26 cellular contexts compared by ENCODE assay signal in the genomic region with DNA sequence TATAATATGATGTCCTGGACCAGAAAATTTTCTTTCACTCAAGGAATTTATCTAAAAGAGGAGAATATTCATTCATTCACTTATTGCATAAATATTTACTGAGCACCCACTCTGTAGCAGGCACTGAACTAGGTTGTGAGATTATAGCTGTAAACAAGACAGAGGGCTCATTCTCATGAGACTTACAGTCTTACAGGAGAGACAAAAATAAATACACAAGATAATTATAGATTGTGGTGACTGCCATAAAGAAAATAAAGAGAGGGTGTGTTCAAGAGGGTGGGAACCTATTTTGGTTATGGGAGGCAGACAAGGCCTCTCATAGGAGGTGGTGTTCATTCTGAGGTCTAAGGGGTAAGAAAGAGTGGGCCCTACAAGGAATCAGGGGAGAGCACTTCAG.
DNase-seq lines count a peak whose midpoint lies in the region; ATAC-seq and TF ChIP-seq lines count a peak whose summit lies in the region.
"Had no signal": no experiment of that assay in that cellular context is flagged by ENCODE, and none has a peak within 500 bp of the region (broad histone marks: within the 10 kb centered on the region; RNA-seq: fewer than 3 reads in every experiment).

No MANE protein-coding gene starts in this region.

- H3K36me3 ChIP-seq in psoas muscle (ENCODE audit: insufficient read depth in 1 of 2, low read depth in 1 of 2) = no peaks in the 10 kb centered on the region
- H3K36me3 ChIP-seq: cardiac muscle cell, heart right ventricle, Peyer's patch had no signal

- peaks cover 30% of the 10 kb centered on the region for H3K4me1 ChIP-seq in psoas muscle
- H3K4me1 ChIP-seq: Peyer's patch had no signal

- H3K27me3 Mint-ChIP-seq in activated T-cell treated with anti-CD3 and anti-CD28 coated beads, Interleukin-2, amount 50 U/mL, for 24 hours = no peaks in the 10 kb centered on the region
- H3K27me3 Mint-ChIP-seq: naive thymus-derived CD8-positive, alpha-beta T cell had no signal

- H3K27me3 ChIP-seq in psoas muscle (ENCODE audit: insufficient read depth in 3 of 3, low read length in 2 of 3) = no peaks in the 10 kb centered on the region
- H3K27me3 ChIP-seq: cardiac muscle cell, heart right ventricle, Peyer's patch, tibial nerve had no signal

- peaks cover 71% of the 10 kb centered on the region for H3K4me1 Mint-ChIP-seq in activated T-cell treated with anti-CD3 and anti-CD28 coated beads, Interleukin-2, amount 50 U/mL, for 24 hours (ENCODE audit: low read depth)

- H3K4me3 ChIP-seq in psoas muscle = no peak overlapping the region
- H3K4me3 ChIP-seq: cardiac muscle cell, heart right ventricle, Peyer's patch, SK-N-MC, tibial nerve had no signal

- ATAC-seq in HG03442 (IDR thresholded peaks at IDR 0.05; ENCODE audit: unreplicated experiment) (peak; percentile 46), psoas muscle (peak in 3 of 4 donors; percentile 66 to 80 (median 69)), GM21737 (IDR thresholded peaks at IDR 0.05; ENCODE audit: unreplicated experiment) (no peak)
- ATAC-seq: heart right ventricle; left cardiac atrium; naive thymus-derived CD8-positive, alpha-beta T cell; WTC11 had no signal

- peak overlapping the region; percentile 31 for H3K27ac Mint-ChIP-seq in activated T-cell treated with anti-CD3 and anti-CD28 coated beads, Interleukin-2, amount 50 U/mL, for 24 hours
- H3K27ac Mint-ChIP-seq: memory B cell, WTC11 had no signal

- no peak for DNase-seq in activated T-cell treated with anti-CD3 and anti-CD28 coated beads, Interleukin-2, amount 50 U/mL, for 24 hours
- DNase-seq in activated T-cell treated with anti-CD3 and anti-CD28 coated beads for 4 hours (no peak), SK-MEL-5 (ENCODE audit: low read depth, low spot score) (peak; percentile 11), psoas muscle (no peak), head of caudate nucleus (no peak), midbrain (lab: John Stamatoyannopoulos, UW) (no peak)
- DNase-seq: activated CD4-positive, alpha-beta T cell treated with anti-CD3 and anti-CD28 coated beads, Interleukin-2, amount 50 U/mL, for 48 hours; activated CD8-positive, alpha-beta memory T cell treated with anti-CD3 and anti-CD28 coated beads, Interleukin-2, amount 50 U/mL, for 48 hours; activated naive CD4-positive, alpha-beta T cell; H7; heart right ventricle; left cardiac atrium; naive thymus-derived CD8-positive, alpha-beta T cell; NCI-H187 treated with DMSO at 0.1 percent for 48 hours; NCI-H446; Peyer's patch; stimulated activated CD4-positive, alpha-beta T cell treated with anti-CD3 and anti-CD28 coated beads, Interleukin-4, amount 100 ng/mL, for 24 hours; stimulated activated naive CD8-positive, alpha-beta T cell treated with anti-CD3 and anti-CD28 coated beads, Interleukin-15, Interleukin-2, amounts not matched to agents 100 U/mL and 50 U/mL, for 24 hours; T1000 had no signal

- in situ Hi-C loops in SK-MEL-5 (cut with HindIII; ENCODE audit: low pct_unique_long_range_greater_than_20kb, low sequenced_read_pairs) = no loop called here

- intact Hi-C loops in psoas muscle (cut with DNase I) = no loop called here
- intact Hi-C loops in head of caudate nucleus (cut with DNase I) = no loop called here

- H3K9me3 Mint-ChIP-seq in activated T-cell treated with anti-CD3 and anti-CD28 coated beads, Interleukin-2, amount 50 U/mL, for 24 hours = no peaks in the 10 kb centered on the region
- H3K9me3 Mint-ChIP-seq: memory B cell; naive thymus-derived CD8-positive, alpha-beta T cell; WTC11 had no signal

- H3K27ac ChIP-seq in psoas muscle = peak overlapping the region; percentile 17
- H3K27ac ChIP-seq: cardiac muscle cell, heart right ventricle, Peyer's patch, SK-N-MC had no signal

- H3K36me3 Mint-ChIP-seq in activated T-cell treated with anti-CD3 and anti-CD28 coated beads, Interleukin-2, amount 50 U/mL, for 24 hours (ENCODE audit: low read depth) = peaks cover 77% of the 10 kb centered on the region
- H3K36me3 Mint-ChIP-seq: memory B cell, WTC11 had no signal

- peak overlapping the region; percentile 3 for H3K4me3 Mint-ChIP-seq in activated T-cell treated with anti-CD3 and anti-CD28 coated beads, Interleukin-2, amount 50 U/mL, for 24 hours
- H3K4me3 Mint-ChIP-seq: memory B cell, WTC11 had no signal

- TF ChIP-seq CTCF in psoas muscle (IDR thresholded peaks at IDR 0.05) = no peak

- no peaks in the 10 kb centered on the region for H3K9me3 ChIP-seq in psoas muscle
- H3K9me3 ChIP-seq: heart right ventricle, Peyer's patch, tibial nerve had no signal
